17 cellular contexts compared by ENCODE assay signal in the genomic region with DNA sequence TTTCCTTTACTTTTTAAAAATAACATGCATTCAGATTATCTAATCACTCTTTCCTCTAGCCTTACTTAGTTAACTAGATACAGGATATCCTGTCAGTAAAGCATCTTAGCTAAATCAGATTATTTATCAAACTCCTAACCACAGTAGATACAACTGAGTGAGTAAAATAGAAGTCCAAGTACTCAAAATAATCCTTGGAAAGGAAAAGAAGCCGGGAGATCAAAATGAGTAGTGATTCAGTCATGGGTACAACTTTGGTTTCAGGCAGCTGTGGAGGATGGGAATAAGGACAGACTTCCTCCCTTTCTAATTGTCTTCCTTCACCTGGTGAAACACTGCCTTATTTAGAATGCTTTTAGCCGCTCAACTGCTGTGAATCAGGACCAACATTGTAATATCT. TPM values are rescaled to one million over a fixed set of nuclear protein-coding genes. Genes with fewer than 3 reads are reported as not detected.
DNase-seq lines count a peak whose midpoint lies in the region; ATAC-seq, FAIRE-seq and TF ChIP-seq lines count a peak whose summit lies in the region.
"Had no signal": no experiment of that assay in that cellular context is flagged by ENCODE, and none has a peak within 500 bp of the region (broad histone marks: within the 10 kb centered on the region; RNA-seq: fewer than 3 reads in every experiment).

No MANE protein-coding gene starts in this region.

- H3K4me1 Mint-ChIP-seq in activated T-cell treated with anti-CD3 and anti-CD28 coated beads, Interleukin-2, amount 50 U/mL, for 4 hours (ENCODE audit: low read depth): peaks cover 79% of the 10 kb centered on the region

- H3K36me3 Mint-ChIP-seq in activated T-cell treated with anti-CD3 and anti-CD28 coated beads, Interleukin-2, amount 50 U/mL, for 4 hours (ENCODE audit: insufficient read depth): peaks cover 37% of the 10 kb centered on the region

- no peak for FAIRE-seq in D721Med (lab: Jason Lieb, UNC)

- TF ChIP-seq CTCF in choroid plexus epithelial cell (conservative IDR thresholded peaks at IDR 0.05; ENCODE audit: low read depth, low read length) (no peak), osteoblast (IDR thresholded peaks at IDR 0.05; ENCODE audit: extremely low read depth, low read depth, low read length) (no peak), D721Med (IDR thresholded peaks at IDR 0.05; ENCODE audit: insufficient read depth, missing control alignments) (no peak), left ventricle myocardium inferior (IDR thresholded peaks at IDR 0.05; ENCODE audit: borderline replicate concordance) (no peak)

- H3K27ac ChIP-seq in osteoblast (ENCODE audit: low read depth, low read length): no peak overlapping the region
- no peak overlapping the region for H3K27ac ChIP-seq in left ventricle myocardium inferior (replicated peaks)

- peak overlapping the region; percentile 64 for H2AFZ ChIP-seq in osteoblast (ENCODE audit: low read length)

- H3K36me3 ChIP-seq in osteoblast (ENCODE audit: insufficient read depth, low read length) (no peaks in the 10 kb centered on the region), left ventricle myocardium inferior (no peaks in the 10 kb centered on the region)

- H3K4me2 ChIP-seq in osteoblast (ENCODE audit: insufficient read depth, low read length): no peak overlapping the region

- H3K27me3 ChIP-seq in osteoblast (ENCODE audit: insufficient read depth, low read length): no peaks in the 10 kb centered on the region
- H3K27me3 ChIP-seq in left ventricle myocardium inferior (ENCODE audit: low read depth): no peaks in the 10 kb centered on the region

- DNase-seq in activated T-cell treated with anti-CD3 and anti-CD28 coated beads, Interleukin-2, amount 50 U/mL, for 4 hours: no peak
- DNase-seq in activated T-cell treated with anti-CD3 and anti-CD28 coated beads for 4 hours: no peak
- peak; percentile 33 for DNase-seq in RPMI7951 (ENCODE audit: low read depth)
- DNase-seq in choroid plexus epithelial cell (ENCODE audit: low read depth): peak; percentile 13
- DNase-seq in osteoblast (ENCODE audit: insufficient read length, low spot score, missing footprints): no peak
- no peak for DNase-seq in D721Med (ENCODE audit: insufficient read length, low spot score)
- no peak for DNase-seq in left ventricle myocardium inferior
- DNase-seq: anterior cingulate cortex; DMS79 treated with DMSO at 0.1 percent for 48 hours; foreskin melanocyte; NCI-H1105; NCI-H526; RPMI8226; stimulated activated CD4-positive, alpha-beta T cell treated with anti-CD3 and anti-CD28 coated beads, Interleukin-4, amount 100 ng/mL, for 24 hours; T-helper 9 cell had no signal

- no peaks in the 10 kb centered on the region for H3K4me1 ChIP-seq in osteoblast (ENCODE audit: insufficient read depth, low read length)
- peaks cover 14% of the 10 kb centered on the region for H3K4me1 ChIP-seq in left ventricle myocardium inferior

- H3K4me3 ChIP-seq in choroid plexus epithelial cell (ENCODE audit: low read depth, low read length): no peak overlapping the region
- H3K4me3 ChIP-seq in osteoblast (ENCODE audit: insufficient read depth, low read length): no peak overlapping the region
- H3K4me3 ChIP-seq in left ventricle myocardium inferior: no peak overlapping the region

- H3K9me3 ChIP-seq in osteoblast (ENCODE audit: low read depth, low read length): no peaks in the 10 kb centered on the region
- no peaks in the 10 kb centered on the region for H3K9me3 ChIP-seq in left ventricle myocardium inferior (replicated peaks)

- no peaks in the 10 kb centered on the region for H3K27me3 Mint-ChIP-seq in activated T-cell treated with anti-CD3 and anti-CD28 coated beads, Interleukin-2, amount 50 U/mL, for 4 hours (ENCODE audit: low read depth)
- H3K27me3 Mint-ChIP-seq: stimulated activated memory B cell treated with anti-CD40 and anti-IgM and Interleukin-4, amounts not matched to agents 10 μg/mL and 1 μg/mL and 100 μg/mL, for 72 hours had no signal

- H3K4me3 Mint-ChIP-seq in activated T-cell treated with anti-CD3 and anti-CD28 coated beads, Interleukin-2, amount 50 U/mL, for 4 hours: peak overlapping the region; percentile 14
- H3K4me3 Mint-ChIP-seq: stimulated activated memory B cell treated with anti-CD40 and anti-IgM and Interleukin-4, amounts not matched to agents 10 μg/mL and 1 μg/mL and 100 μg/mL, for 72 hours had no signal

- no peaks in the 10 kb centered on the region for H4K20me1 ChIP-seq in osteoblast (ENCODE audit: insufficient read depth, low read length)

- H3K79me2 ChIP-seq in osteoblast (ENCODE audit: insufficient read depth, low read length): no peaks in the 10 kb centered on the region

- no peaks in the 10 kb centered on the region for H3K9me3 Mint-ChIP-seq in activated T-cell treated with anti-CD3 and anti-CD28 coated beads, Interleukin-2, amount 50 U/mL, for 4 hours
- H3K9me3 Mint-ChIP-seq: stimulated activated memory B cell treated with anti-CD40 and anti-IgM and Interleukin-4, amounts not matched to agents 10 μg/mL and 1 μg/mL and 100 μg/mL, for 72 hours had no signal

- intact Hi-C loops in left ventricle myocardium inferior (cut with micrococcal nuclease): no loop called here

- no peak for ATAC-seq in activated T-cell treated with anti-CD3 and anti-CD28 coated beads, Interleukin-2, amount 50 U/mL, for 4 hours
- no peak for ATAC-seq in HG02885 (IDR thresholded peaks at IDR 0.05; ENCODE audit: poor library complexity, unreplicated experiment)
- ATAC-seq: stimulated activated memory B cell treated with anti-CD40 and anti-IgM and Interleukin-4, amounts not matched to agents 10 μg/mL and 1 μg/mL and 100 μg/mL, for 72 hours had no signal

RNA-seq across cellular contexts. Expression of a gene that starts 29.4 kb away (rescaled TPM):
- total RNA-seq in activated T-cell treated with anti-CD3 and anti-CD28 coated beads, Interleukin-2, amount 50 U/mL, for 4 hours: 10 to 100 TPM; 28.4 to 47.3 (median 42.9) TPM
- 81.7 and 98.8 TPM in 2 replicates for total RNA-seq in RPMI7951 (2014; rRNA removed; shearing (Covaris generic))
- 7.4 and 9.8 TPM in 2 replicates for total RNA-seq in osteoblast
- 6.7 TPM for total RNA-seq in left ventricle myocardium inferior

Comparison
In these comparisons a context has a peak if more than half of its experiments do, and no peak if none do; other contexts are left out.
1. DNase-seq: peak in RPMI7951 (single experiment) and choroid plexus epithelial cell (single experiment); none in activated T-cell treated with anti-CD3 and anti-CD28 coated beads, Interleukin-2, amount 50 U/mL, for 4 hours (single experiment), activated T-cell treated with anti-CD3 and anti-CD28 coated beads for 4 hours (single experiment), osteoblast (single experiment), D721Med (single experiment) and left ventricle myocardium inferior (single experiment).